In the genomic region with DNA sequence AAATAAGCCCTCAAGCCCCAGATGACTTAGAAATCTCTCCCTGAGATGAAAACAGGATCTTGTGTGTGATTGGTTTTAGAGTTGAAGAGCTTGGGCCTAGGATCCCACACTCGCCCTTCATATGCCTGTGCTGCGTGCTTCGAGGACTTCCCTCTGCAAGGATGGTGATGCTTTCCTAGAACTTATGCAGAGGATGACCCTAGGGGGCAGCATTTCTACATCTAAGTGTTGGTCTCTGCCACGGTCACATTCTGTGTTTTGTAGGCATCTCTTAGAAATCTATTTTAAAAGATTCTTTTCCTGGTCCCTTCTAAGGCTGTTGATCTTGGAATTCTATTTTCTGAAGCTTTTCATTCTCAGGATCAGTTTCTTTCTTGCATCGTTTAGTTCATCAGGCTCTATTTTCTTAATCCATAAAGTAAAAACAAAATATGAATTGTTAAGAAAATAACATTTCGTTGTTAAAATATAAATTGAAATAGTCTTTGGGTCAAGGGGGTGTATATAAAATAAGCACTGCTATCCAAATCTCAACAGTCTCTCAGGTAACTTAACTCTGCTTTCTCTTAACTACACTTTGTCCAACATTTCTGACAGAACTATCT, we compare ENCODE assay signal across 9 cellular contexts. TPM values are rescaled to one million over a fixed set of nuclear protein-coding genes. Genes with fewer than 3 reads are reported as not detected.
DNase-seq lines count a peak whose midpoint lies in the region; ATAC-seq and TF ChIP-seq lines count a peak whose summit lies in the region.
"Had no signal": no experiment of that assay in that cellular context is flagged by ENCODE, and none has a peak within 500 bp of the region (broad histone marks: within the 10 kb centered on the region; RNA-seq: fewer than 3 reads in every experiment).

No MANE protein-coding gene starts in this region.

- DNase-seq in NCI-H510A treated with DMSO at 0.1 percent for 48 hours (lab: John Stamatoyannopoulos, UW) (peak; percentile 5), NCI-H510A (lab: John Stamatoyannopoulos, UW) (no peak), HS-5 (ENCODE audit: low read depth) (peak; percentile 8), fibroblast of mammary gland (ENCODE audit: low read depth) (peak; percentile 81), neural crest cell (ENCODE audit: low read depth, low spot score) (peak; percentile 50)

- peak; percentile 70 for TF ChIP-seq CTCF in fibroblast of mammary gland (conservative IDR thresholded peaks at IDR 0.05; ENCODE audit: control insufficient read depth, insufficient read depth, low read depth, low read length)
- TF ChIP-seq CTCF in neural crest cell (conservative IDR thresholded peaks at IDR 0.05): peak; percentile 72

- ATAC-seq in SK-N-SH treated with all-trans-retinoic acid at 6 μM for 48 hours (peak; percentile 95), HG03439 (IDR thresholded peaks at IDR 0.05; ENCODE audit: unreplicated experiment) (no peak)
- ATAC-seq in activated CD4-positive, CD25-positive, alpha-beta regulatory T cell treated with anti-CD3 and anti-CD28 coated beads, Interleukin-2, amount 50 U/mL, for 24 hours: no peak

- peaks cover 7% of the 10 kb centered on the region for H3K36me3 Mint-ChIP-seq in neural crest cell (ENCODE audit: low read depth)

- H3K9me3 Mint-ChIP-seq in neural crest cell: no peaks in the 10 kb centered on the region
- H3K9me3 Mint-ChIP-seq: dendritic cell treated with granulocyte-macrophage colony-stimulating factor and Interleukin-4, amounts not matched to agents 40 ng/mL and 50 ng/mL, for 4 days had no signal

- H3K27ac Mint-ChIP-seq in neural crest cell (ENCODE audit: unreplicated experiment): no peak overlapping the region
- H3K27ac Mint-ChIP-seq: dendritic cell treated with granulocyte-macrophage colony-stimulating factor and Interleukin-4, amounts not matched to agents 40 ng/mL and 50 ng/mL, for 4 days had no signal

- H3K27me3 Mint-ChIP-seq in neural crest cell (ENCODE audit: low read depth): no peaks in the 10 kb centered on the region
- H3K27me3 Mint-ChIP-seq: dendritic cell treated with granulocyte-macrophage colony-stimulating factor and Interleukin-4, amounts not matched to agents 40 ng/mL and 50 ng/mL, for 4 days had no signal

- no peak overlapping the region for H3K4me3 Mint-ChIP-seq in neural crest cell
- H3K4me3 Mint-ChIP-seq: dendritic cell treated with granulocyte-macrophage colony-stimulating factor and Interleukin-4, amounts not matched to agents 40 ng/mL and 50 ng/mL, for 4 days had no signal

- no peaks in the 10 kb centered on the region for H3K4me1 Mint-ChIP-seq in neural crest cell

- no peak overlapping the region for H3K4me3 ChIP-seq in fibroblast of mammary gland (ENCODE audit: control insufficient read depth, low read depth, low read length)

TF ChIP-seq in SK-N-SH treated with all-trans-retinoic acid at 6 μM for 48 hours, 23 proteins besides CTCF, POLR2A, EP300 and RAD21:
- TF ChIP-seq ZNF565 (CRISPR knock-in tag; conservative IDR thresholded peaks at IDR 0.05; ENCODE audit: low read depth) (no peak), ZNF70 (CRISPR knock-in tag; IDR thresholded peaks at IDR 0.05) (no peak), BACH2 (CRISPR knock-in tag; IDR thresholded peaks at IDR 0.05; ENCODE audit: borderline replicate concordance) (no peak)
TF ChIP-seq in SK-N-SH treated with all-trans-retinoic acid at 6 μM for 48 hours: peak in this region for 0.

RNA-seq across cellular contexts. Expression of gene WDR76, which starts 45.7 kb away (rescaled TPM):
- total RNA-seq in neural crest cell: 40.2 and 41.3 TPM in 2 replicates

RNA-seq across cellular contexts. Expression of gene MFAP1, which starts 48.0 kb away (rescaled TPM):
- 41.0 TPM in 2 replicates for total RNA-seq in neural crest cell
